11 cellular contexts compared by ENCODE assay signal in the genomic region with DNA sequence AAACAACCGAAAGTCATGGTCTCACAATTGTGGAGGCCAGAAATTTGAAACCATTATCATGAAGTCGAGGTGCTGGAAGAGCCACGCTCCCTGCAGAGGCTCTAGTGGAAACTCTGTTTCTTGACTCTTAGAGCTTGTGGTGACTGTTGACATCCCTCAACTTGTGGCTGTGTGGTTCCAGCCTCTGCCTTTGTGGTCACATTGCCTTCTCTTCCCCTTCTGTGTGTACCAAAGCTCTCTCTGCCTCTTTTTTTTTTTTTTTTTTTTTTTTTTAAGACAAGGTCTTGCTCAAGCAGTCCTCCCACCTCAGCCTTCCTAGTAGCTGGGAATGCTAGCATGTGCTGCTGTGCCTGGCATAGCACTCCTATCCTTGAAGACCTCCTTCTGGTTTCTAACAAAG. TPM values are rescaled to one million over a fixed set of nuclear protein-coding genes. Genes with fewer than 3 reads are reported as not detected.
DNase-seq lines count a peak whose midpoint lies in the region; ATAC-seq, FAIRE-seq and TF ChIP-seq lines count a peak whose summit lies in the region.
"Had no signal": no experiment of that assay in that cellular context is flagged by ENCODE, and none has a peak within 500 bp of the region (broad histone marks: within the 10 kb centered on the region; RNA-seq: fewer than 3 reads in every experiment).

No MANE protein-coding gene starts in this region.

- H3K27ac ChIP-seq in small intestine (ENCODE audit: low read depth in 1 of 2, low read length in 1 of 2): no peak overlapping the region
- H3K27ac ChIP-seq: SJSA1 had no signal

- H3K27me3 Mint-ChIP-seq in activated naive CD8-positive, alpha-beta T cell treated with anti-CD3 and anti-CD28 coated beads for 36 hours: no peaks in the 10 kb centered on the region
- H3K27me3 Mint-ChIP-seq: activated naive CD4-positive, alpha-beta T cell treated with anti-CD3 and anti-CD28 coated beads, Interleukin-2, amount 50 U/mL, for 24 hours had no signal

- no peak overlapping the region for H3K27ac Mint-ChIP-seq in activated naive CD8-positive, alpha-beta T cell treated with anti-CD3 and anti-CD28 coated beads for 36 hours
- H3K27ac Mint-ChIP-seq: activated naive CD4-positive, alpha-beta T cell treated with anti-CD3 and anti-CD28 coated beads, Interleukin-2, amount 50 U/mL, for 24 hours had no signal

- H3K9me3 ChIP-seq in small intestine (ENCODE audit: control insufficient read depth, low read depth): no peaks in the 10 kb centered on the region

- ATAC-seq in omental fat pad (ENCODE audit: low FRiP score): no peak

- TF ChIP-seq CTCF in GM10266 (IDR thresholded peaks at IDR 0.05; ENCODE audit: control insufficient read depth, insufficient read depth, low read depth, missing control alignments) (no peak), omental fat pad (IDR thresholded peaks at IDR 0.05) (no peak)

- H3K36me3 ChIP-seq in small intestine (ENCODE audit: control insufficient read depth in 2 of 2, insufficient read depth in 2 of 2, low read length in 2 of 2): peaks cover 20 to 30% of the 10 kb centered on the region in 2 donors

- FAIRE-seq in small intestine (lab: Jason Lieb, UNC): no peak
- FAIRE-seq in HTR-8/SVneo (lab: Jason Lieb, UNC): no peak
- no peak for FAIRE-seq in urothelium cell line (lab: Jason Lieb, UNC)

- DNase-seq in GDM1 (lab: John Stamatoyannopoulos, UW) (peak; percentile 86), OCI-M1 (lab: John Stamatoyannopoulos, UW) (peak; percentile 71), small intestine (peak; percentile 31), GM10266 (ENCODE audit: extremely low spot score) (no peak), omental fat pad (ENCODE audit: low spot score) (no peak), HTR-8/SVneo (ENCODE audit: insufficient read length, low spot score) (no peak), urothelium cell line (ENCODE audit: low spot score) (no peak)
- DNase-seq in activated naive CD8-positive, alpha-beta T cell treated with anti-CD3 and anti-CD28 coated beads for 36 hours: peak; percentile 24
- DNase-seq: NCI-H1417 treated with DMSO at 0.1 percent for 48 hours had no signal

- no peak overlapping the region for H3K4me3 Mint-ChIP-seq in activated naive CD8-positive, alpha-beta T cell treated with anti-CD3 and anti-CD28 coated beads for 36 hours
- H3K4me3 Mint-ChIP-seq: activated naive CD4-positive, alpha-beta T cell treated with anti-CD3 and anti-CD28 coated beads, Interleukin-2, amount 50 U/mL, for 24 hours had no signal

- peaks cover 43% of the 10 kb centered on the region for H3K36me3 Mint-ChIP-seq in activated naive CD8-positive, alpha-beta T cell treated with anti-CD3 and anti-CD28 coated beads for 36 hours

- no peaks in the 10 kb centered on the region for H3K4me1 ChIP-seq in small intestine (ENCODE audit: control insufficient read depth in 2 of 2, insufficient read depth in 1 of 2, low read depth in 1 of 2, low read length in 1 of 2)
- H3K4me1 ChIP-seq: SJSA1 had no signal

- H3K4me1 Mint-ChIP-seq in activated naive CD8-positive, alpha-beta T cell treated with anti-CD3 and anti-CD28 coated beads for 36 hours: peaks cover 25% of the 10 kb centered on the region

- no peak overlapping the region for H3K4me3 ChIP-seq in small intestine (ENCODE audit: low read depth in 1 of 2, low read length in 2 of 2)
- H3K4me3 ChIP-seq: SJSA1 had no signal

- WGBS in small intestine, 3 donors: 65 to 89% (median 71%) methylated on average over 3 of the region's 3 CpGs

- H3K9me3 Mint-ChIP-seq in activated naive CD8-positive, alpha-beta T cell treated with anti-CD3 and anti-CD28 coated beads for 36 hours: no peaks in the 10 kb centered on the region
- H3K9me3 Mint-ChIP-seq: activated naive CD4-positive, alpha-beta T cell treated with anti-CD3 and anti-CD28 coated beads, Interleukin-2, amount 50 U/mL, for 24 hours had no signal

- H3K27me3 ChIP-seq in small intestine (ENCODE audit: control insufficient read depth in 2 of 2, insufficient read depth in 2 of 2, low read length in 2 of 2): no peaks in the 10 kb centered on the region
- H3K27me3 ChIP-seq: SJSA1 had no signal

RNA-seq across cellular contexts. Expression of a gene that starts 48.7 kb away (rescaled TPM):
- 10 to 100 TPM; 28.9 to 30.3 TPM for total RNA-seq in activated naive CD8-positive, alpha-beta T cell treated with anti-CD3 and anti-CD28 coated beads for 36 hours
- 10 to 100 TPM in 1 of 3 donors, 1 to 10 TPM in 2; 3.8 to 11.1 (median 5.9) TPM for polyA plus RNA-seq in small intestine
- total RNA-seq in omental fat pad: 10 to 100 TPM; 31.5 to 52.8 (median 44.3) TPM

Comparison
In these comparisons a context has a peak if more than half of its experiments do, and no peak if none do; other contexts are left out.
1. DNase-seq: peak in GDM1 (single experiment), OCI-M1 (single experiment), activated naive CD8-positive, alpha-beta T cell treated with anti-CD3 and anti-CD28 coated beads for 36 hours (single experiment) and small intestine (single experiment); none in GM10266 (single experiment), omental fat pad (single experiment), HTR-8/SVneo (single experiment) and urothelium cell line (single experiment).